1 cellular context compared by ENCODE assay signal in the genomic region with DNA sequence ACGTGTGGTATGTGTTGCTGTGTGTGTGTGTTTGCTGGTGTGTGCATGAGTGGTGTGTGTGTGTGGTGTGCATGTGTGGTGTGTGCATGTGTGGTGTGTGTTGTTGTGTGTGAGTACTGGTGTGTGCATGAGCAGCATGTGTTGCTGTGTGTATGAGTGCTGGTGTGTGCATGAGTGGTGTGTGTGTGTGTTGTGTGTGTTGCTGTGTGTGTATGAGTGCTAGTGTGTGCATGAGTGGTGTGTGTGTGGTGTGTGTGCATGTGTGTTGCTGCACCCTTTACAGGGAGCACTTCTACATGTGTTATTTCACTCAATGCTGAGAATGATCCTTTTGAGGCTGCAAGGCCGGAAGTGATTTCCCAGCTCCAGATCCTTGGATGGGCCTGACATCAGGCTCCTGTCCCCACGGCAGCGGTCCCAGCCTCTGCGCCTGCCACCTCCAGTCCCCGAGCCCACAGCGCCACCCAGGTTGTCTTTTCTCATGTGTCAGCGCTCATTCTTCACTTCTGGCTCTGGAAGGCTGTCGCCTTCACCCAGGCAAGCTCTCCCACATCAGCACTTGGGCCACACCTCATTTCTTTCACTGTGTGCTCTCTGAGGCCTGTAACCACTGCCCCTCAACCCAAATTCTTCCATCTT.
TF ChIP-seq lines count a peak whose summit lies in the region.

No MANE protein-coding gene starts in this region.

TF ChIP-seq in HCT116, 20 proteins besides CTCF, POLR2A, EP300 and RAD21 (continued from another document):
- TF ChIP-seq ZBTB33 (IDR thresholded peaks at IDR 0.05; ENCODE audit: extremely low read depth, insufficient replicate concordance, low read length) (no peak), FOSL1 (IDR thresholded peaks at IDR 0.05; ENCODE audit: low read depth) (no peak), ZFX (IDR thresholded peaks at IDR 0.05) (no peak), SP1 (IDR thresholded peaks at IDR 0.05; ENCODE audit: low read depth) (no peak), EZH2phosphoT487 (IDR thresholded peaks at IDR 0.05; ENCODE audit: borderline replicate concordance) (no peak), JUND (IDR thresholded peaks at IDR 0.05) (no peak)
- TF ChIP-seq, protein P1, sequence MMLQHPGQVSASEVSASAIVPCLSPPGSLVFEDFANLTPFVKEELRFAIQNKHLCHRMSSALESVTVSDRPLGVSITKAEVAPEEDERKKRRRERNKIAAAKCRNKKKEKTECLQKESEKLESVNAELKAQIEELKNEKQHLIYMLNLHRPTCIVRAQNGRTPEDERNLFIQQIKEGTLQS (IDR thresholded peaks at IDR 0.05): no peak
- TF ChIP-seq, protein P2, sequence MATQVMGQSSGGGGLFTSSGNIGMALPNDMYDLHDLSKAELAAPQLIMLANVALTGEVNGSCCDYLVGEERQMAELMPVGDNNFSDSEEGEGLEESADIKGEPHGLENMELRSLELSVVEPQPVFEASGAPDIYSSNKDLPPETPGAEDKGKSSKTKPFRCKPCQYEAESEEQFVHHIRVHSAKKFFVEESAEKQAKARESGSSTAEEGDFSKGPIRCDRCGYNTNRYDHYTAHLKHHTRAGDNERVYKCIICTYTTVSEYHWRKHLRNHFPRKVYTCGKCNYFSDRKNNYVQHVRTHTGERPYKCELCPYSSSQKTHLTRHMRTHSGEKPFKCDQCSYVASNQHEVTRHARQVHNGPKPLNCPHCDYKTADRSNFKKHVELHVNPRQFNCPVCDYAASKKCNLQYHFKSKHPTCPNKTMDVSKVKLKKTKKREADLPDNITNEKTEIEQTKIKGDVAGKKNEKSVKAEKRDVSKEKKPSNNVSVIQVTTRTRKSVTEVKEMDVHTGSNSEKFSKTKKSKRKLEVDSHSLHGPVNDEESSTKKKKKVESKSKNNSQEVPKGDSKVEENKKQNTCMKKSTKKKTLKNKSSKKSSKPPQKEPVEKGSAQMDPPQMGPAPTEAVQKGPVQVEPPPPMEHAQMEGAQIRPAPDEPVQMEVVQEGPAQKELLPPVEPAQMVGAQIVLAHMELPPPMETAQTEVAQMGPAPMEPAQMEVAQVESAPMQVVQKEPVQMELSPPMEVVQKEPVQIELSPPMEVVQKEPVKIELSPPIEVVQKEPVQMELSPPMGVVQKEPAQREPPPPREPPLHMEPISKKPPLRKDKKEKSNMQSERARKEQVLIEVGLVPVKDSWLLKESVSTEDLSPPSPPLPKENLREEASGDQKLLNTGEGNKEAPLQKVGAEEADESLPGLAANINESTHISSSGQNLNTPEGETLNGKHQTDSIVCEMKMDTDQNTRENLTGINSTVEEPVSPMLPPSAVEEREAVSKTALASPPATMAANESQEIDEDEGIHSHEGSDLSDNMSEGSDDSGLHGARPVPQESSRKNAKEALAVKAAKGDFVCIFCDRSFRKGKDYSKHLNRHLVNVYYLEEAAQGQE (IDR thresholded peaks at IDR 0.05; ENCODE audit: low read depth): no peak
